ENCODE assay signal across 8 cellular contexts in the genomic region with DNA sequence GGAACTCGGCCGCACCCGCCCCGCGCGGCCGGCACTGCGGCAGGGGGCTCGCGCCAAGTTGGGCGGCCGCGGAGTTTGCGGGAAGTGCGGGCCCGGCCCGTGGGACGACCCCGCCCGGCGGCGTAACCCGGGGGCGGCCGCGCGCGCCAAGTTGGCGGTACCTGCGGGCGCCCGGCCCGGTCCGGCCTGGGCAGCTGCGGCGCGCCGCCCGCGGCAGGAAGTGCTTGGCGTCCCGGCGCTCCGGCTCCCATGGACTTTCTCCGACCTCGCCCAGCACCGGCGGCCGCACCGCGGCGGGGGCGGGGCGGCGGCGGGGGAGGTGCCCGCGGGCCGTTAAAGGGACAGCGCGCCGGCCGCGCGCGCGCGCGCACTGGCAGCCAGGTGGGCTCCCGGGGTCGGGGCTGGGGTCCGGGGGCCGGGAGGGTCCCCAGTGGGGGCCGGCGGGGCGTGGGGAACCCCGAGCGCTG. TPM values are rescaled to one million over a fixed set of nuclear protein-coding genes. Genes with fewer than 3 reads are reported as not detected.
A peak's percentile ranks its signal among the peaks of the same experiment; 100 is the strongest.
DNase-seq lines count a peak whose midpoint lies in the region; ATAC-seq and TF ChIP-seq lines count a peak whose summit lies in the region.

A gene with protein sequence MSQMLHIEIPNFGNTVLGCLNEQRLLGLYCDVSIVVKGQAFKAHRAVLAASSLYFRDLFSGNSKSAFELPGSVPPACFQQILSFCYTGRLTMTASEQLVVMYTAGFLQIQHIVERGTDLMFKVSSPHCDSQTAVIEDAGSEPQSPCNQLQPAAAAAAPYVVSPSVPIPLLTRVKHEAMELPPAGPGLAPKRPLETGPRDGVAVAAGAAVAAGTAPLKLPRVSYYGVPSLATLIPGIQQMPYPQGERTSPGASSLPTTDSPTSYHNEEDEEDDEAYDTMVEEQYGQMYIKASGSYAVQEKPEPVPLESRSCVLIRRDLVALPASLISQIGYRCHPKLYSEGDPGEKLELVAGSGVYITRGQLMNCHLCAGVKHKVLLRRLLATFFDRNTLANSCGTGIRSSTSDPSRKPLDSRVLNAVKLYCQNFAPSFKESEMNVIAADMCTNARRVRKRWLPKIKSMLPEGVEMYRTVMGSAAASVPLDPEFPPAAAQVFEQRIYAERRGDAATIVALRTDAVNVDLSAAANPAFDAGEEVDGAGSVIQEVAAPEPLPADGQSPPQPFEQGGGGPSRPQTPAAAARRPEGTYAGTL (minus strand): TSS at position 262 of the 467 bp plus-strand sequence. CDS start 44,768 bp downstream, outside the sequence.

- no peak for TF ChIP-seq CTCF in astrocyte of the cerebellum (IDR thresholded peaks at IDR 0.05; ENCODE audit: low read depth, low read length, missing control alignments)

- DNase-seq in NCI-H1417 (lab: John Stamatoyannopoulos, UW) (peak; percentile 59 to 63 (median 61)), NCI-H1417 treated with DMSO at 0.1 percent for 48 hours (lab: John Stamatoyannopoulos, UW) (no peak), NCI-H748 (lab: John Stamatoyannopoulos, UW; ENCODE audit: unreplicated experiment) (peak; percentile 71), astrocyte of the cerebellum (ENCODE audit: low read depth) (no peak), hepatic stellate cell (ENCODE audit: low spot score) (peak; percentile 83), renal cortical epithelial cell (ENCODE audit: low read depth) (no peak), NCI-H1436 treated with DMSO at 0.1 percent for 48 hours (lab: John Stamatoyannopoulos, UW) (no peak)

- in situ Hi-C loops in astrocyte of the cerebellum (cut with HindIII; ENCODE audit: low sequenced_read_pairs), result no loop called here

- H3K4me3 ChIP-seq in astrocyte of the cerebellum (ENCODE audit: low read depth, low read length), result peak within 1 kb of the TSS; percentile 66

- ATAC-seq in HG02884 (IDR thresholded peaks at IDR 0.05; ENCODE audit: unreplicated experiment), result no peak

RNA-seq across cellular contexts. Expression of the gene that starts here (rescaled TPM):
- total RNA-seq in renal cortical epithelial cell, result 22.9 and 62.0 TPM in 2 replicates

Comparison
In these comparisons a context has a peak if more than half of its experiments do, and no peak if none do; other contexts are left out.
1. DNase-seq: peak in NCI-H1417 (3 of 3), NCI-H748 (single experiment) and hepatic stellate cell (single experiment); none in NCI-H1417 treated with DMSO at 0.1 percent for 48 hours (single experiment), astrocyte of the cerebellum (single experiment), renal cortical epithelial cell (single experiment) and NCI-H1436 treated with DMSO at 0.1 percent for 48 hours (single experiment).